In genomic region chr5:96936431-96937221, GRCh38 we compare ENCODE assay signal across 1 cellular context.
TF ChIP-seq lines count a peak whose summit lies in the region.

No MANE protein-coding gene starts in this region.

TF ChIP-seq in GM12878, 131 proteins besides CTCF, POLR2A, EP300 and RAD21 (continued from another document):
- TF ChIP-seq PRDM15 (CRISPR knock-in tag; IDR thresholded peaks at IDR 0.05) (no peak), HDAC6 (IDR thresholded peaks at IDR 0.05; ENCODE audit: unreplicated experiment) (no peak), BCLAF1 (IDR thresholded peaks at IDR 0.05) (no peak), RBBP5 (conservative IDR thresholded peaks at IDR 0.05) (no peak), SMC3 (IDR thresholded peaks at IDR 0.05; ENCODE audit: borderline replicate concordance, low read length) (no peak), ZNF24 (IDR thresholded peaks at IDR 0.05) (no peak), ZNF207 (IDR thresholded peaks at IDR 0.05; ENCODE audit: borderline replicate concordance) (no peak), JUNB (IDR thresholded peaks at IDR 0.05) (no peak), MEF2B (IDR thresholded peaks at IDR 0.05; ENCODE audit: partially characterized antibody, poor library complexity, severe bottlenecking) (no peak), TARDBP (IDR thresholded peaks at IDR 0.05; ENCODE audit: borderline replicate concordance) (no peak), E4F1 (IDR thresholded peaks at IDR 0.05; ENCODE audit: borderline replicate concordance, partially characterized antibody) (no peak), ZBTB33 (IDR thresholded peaks at IDR 0.05) (no peak), MAX (IDR thresholded peaks at IDR 0.05; ENCODE audit: low read depth, low read length) (peak; percentile 46; the same call in 1 of the 2 replicates), ZNF687 (IDR thresholded peaks at IDR 0.05) (no peak), KDM1A (IDR thresholded peaks at IDR 0.05; ENCODE audit: borderline replicate concordance) (no peak), IRF4 (IDR thresholded peaks at IDR 0.05; ENCODE audit: low read depth, low read length) (no peak), YY1 (IDR thresholded peaks at IDR 0.05; ENCODE audit: low read depth, low read length) (no peak), RB1 (IDR thresholded peaks at IDR 0.05; ENCODE audit: borderline replicate concordance) (no peak), SIX5 (IDR thresholded peaks at IDR 0.05; ENCODE audit: low read depth, low read length, severe bottlenecking) (no peak), NFYA (IDR thresholded peaks at IDR 0.05; ENCODE audit: borderline replicate concordance, low read depth, low read length) (no peak), NFIC (IDR thresholded peaks at IDR 0.05; ENCODE audit: low read depth, low read length) (no peak), ZNF592 (IDR thresholded peaks at IDR 0.05) (no peak), USF2 (IDR thresholded peaks at IDR 0.05; ENCODE audit: borderline replicate concordance, low read depth, low read length) (no peak)
